9 cellular contexts compared by ENCODE assay signal in genomic region chr15:92910451-92910850, GRCh38. TPM values are rescaled to one million over a fixed set of nuclear protein-coding genes. Genes with fewer than 3 reads are reported as not detected.
DNase-seq lines count a peak whose midpoint lies in the region; ATAC-seq and TF ChIP-seq lines count a peak whose summit lies in the region.
"Had no signal": no experiment of that assay in that cellular context is flagged by ENCODE, and none has a peak within 500 bp of the region (broad histone marks: within the 10 kb centered on the region; RNA-seq: fewer than 3 reads in every experiment).

No MANE protein-coding gene starts in this region.

- H3K36me3 ChIP-seq in adrenal gland (replicated peaks in 1 of 2) (no peaks in the 10 kb centered on the region), tibial nerve (no peaks in the 10 kb centered on the region)

- TF ChIP-seq POLR2A in adrenal gland (IDR thresholded peaks at IDR 0.05) (no peak), tibial nerve (IDR thresholded peaks at IDR 0.05) (no peak)

- TF ChIP-seq CTCF in adrenal gland (IDR thresholded peaks at IDR 0.05) (no peak), mesothelial cell of epicardium (IDR thresholded peaks at IDR 0.05; ENCODE audit: unreplicated experiment) (no peak), tibial nerve (IDR thresholded peaks at IDR 0.05) (no peak)

- peaks cover 92% of the 10 kb centered on the region for H3K4me1 Mint-ChIP-seq in activated T-cell treated with anti-CD3 and anti-CD28 coated beads, Interleukin-2, amount 50 U/mL, for 4 hours (ENCODE audit: low read depth)
- H3K4me1 Mint-ChIP-seq in mesothelial cell of epicardium = peaks cover 81% of the 10 kb centered on the region

- DNase-seq in activated T-cell treated with anti-CD3 and anti-CD28 coated beads, Interleukin-2, amount 50 U/mL, for 4 hours = no peak
- no peak for DNase-seq in activated T-cell treated with anti-CD3 and anti-CD28 coated beads for 4 hours
- DNase-seq in adrenal gland = no peak
- no peak for DNase-seq in mesothelial cell of epicardium (ENCODE audit: low spot score in 2 of 2, unreplicated experiment in 2 of 2)
- DNase-seq in tibial nerve (ENCODE audit: low spot score in 2 of 2) = no peak
- DNase-seq in epidermal melanocyte (ENCODE audit: insufficient read length, low spot score) = no peak
- DNase-seq in RKO (ENCODE audit: low spot score) = no peak
- no peak for DNase-seq in T1000 (lab: John Stamatoyannopoulos, UW)
- DNase-seq: SIG-M5 had no signal

- peak overlapping the region in 3 of 5 donors; percentile 2 to 99 (median 39) for H3K27ac ChIP-seq in adrenal gland
- H3K27ac ChIP-seq in tibial nerve = peak overlapping the region in 3 of 4 donors; percentile 98 to 99 (median 99)

- TF ChIP-seq EP300 in tibial nerve (IDR thresholded peaks at IDR 0.05) = no peak

- H3K9me3 ChIP-seq in adrenal gland (replicated peaks in 1 of 3) (no peaks in the 10 kb centered on the region), tibial nerve (no peaks in the 10 kb centered on the region)

- peaks cover 41 to 96% of the 10 kb centered on the region in 2 donors for H3K4me1 ChIP-seq in adrenal gland (replicated peaks in 1 of 2)
- peaks cover 0 to 98% (median 88%) of the 10 kb centered on the region in 4 donors for H3K4me1 ChIP-seq in tibial nerve

- H3K27me3 Mint-ChIP-seq in activated T-cell treated with anti-CD3 and anti-CD28 coated beads, Interleukin-2, amount 50 U/mL, for 4 hours (ENCODE audit: low read depth) = no peaks in the 10 kb centered on the region
- no peaks in the 10 kb centered on the region for H3K27me3 Mint-ChIP-seq in mesothelial cell of epicardium (ENCODE audit: low read depth)

- intact Hi-C loops in adrenal gland (cut with DNase I) = loop anchor here in 1 of 2 donors (10.0 kb wide), 1 partner anchor 106 kb away; no protein-coding TSS in a partner anchor

- no peak for ATAC-seq in activated T-cell treated with anti-CD3 and anti-CD28 coated beads, Interleukin-2, amount 50 U/mL, for 4 hours

- H3K27me3 ChIP-seq in adrenal gland = no peaks in the 10 kb centered on the region
- no peaks in the 10 kb centered on the region for H3K27me3 ChIP-seq in tibial nerve

- H3K4me3 Mint-ChIP-seq in activated T-cell treated with anti-CD3 and anti-CD28 coated beads, Interleukin-2, amount 50 U/mL, for 4 hours = peak overlapping the region; percentile 47
- no peak overlapping the region for H3K4me3 Mint-ChIP-seq in mesothelial cell of epicardium

- no peaks in the 10 kb centered on the region for H3K9me3 Mint-ChIP-seq in activated T-cell treated with anti-CD3 and anti-CD28 coated beads, Interleukin-2, amount 50 U/mL, for 4 hours
- H3K9me3 Mint-ChIP-seq in mesothelial cell of epicardium = no peaks in the 10 kb centered on the region

- 85 to 98% (median 89%) methylated on average over 11 to 13 of the region's 13 CpGs for WGBS in adrenal gland, 4 donors
- 89 to 94% methylated on average over 13 of the region's 13 CpGs for WGBS in tibial nerve, 2 donors

- peak overlapping the region; percentile 82 for H3K27ac Mint-ChIP-seq in mesothelial cell of epicardium

- H3K36me3 Mint-ChIP-seq in activated T-cell treated with anti-CD3 and anti-CD28 coated beads, Interleukin-2, amount 50 U/mL, for 4 hours (ENCODE audit: insufficient read depth) = peaks cover 31% of the 10 kb centered on the region
- peaks cover 15% of the 10 kb centered on the region for H3K36me3 Mint-ChIP-seq in mesothelial cell of epicardium

- H3K4me3 ChIP-seq in adrenal gland = no peak overlapping the region
- H3K4me3 ChIP-seq in tibial nerve = no peak overlapping the region

RNA-seq across cellular contexts. Expression of gene CHD2, which starts 10.3 kb away (rescaled TPM):
- 10 to 100 TPM; 58.0 to 67.7 (median 59.7) TPM for total RNA-seq in activated T-cell treated with anti-CD3 and anti-CD28 coated beads, Interleukin-2, amount 50 U/mL, for 4 hours
- total RNA-seq in adrenal gland (100 to 1,000 TPM in 2 of 8 donors, 10 to 100 TPM in 6; 41.3 to 115 (median 83.1) TPM), mesothelial cell of epicardium (178 to 183 TPM (median 180 TPM) in 3 replicates), tibial nerve (100 to 1,000 TPM in 2 of 4 donors, 10 to 100 TPM in 2; 96.5 to 133 (median 102) TPM)
- polyA plus RNA-seq in adrenal gland = 10 to 100 TPM; 40.1 to 60.2 (median 50.3) TPM
